ENCODE assay signal across 32 cellular contexts in the genomic region with DNA sequence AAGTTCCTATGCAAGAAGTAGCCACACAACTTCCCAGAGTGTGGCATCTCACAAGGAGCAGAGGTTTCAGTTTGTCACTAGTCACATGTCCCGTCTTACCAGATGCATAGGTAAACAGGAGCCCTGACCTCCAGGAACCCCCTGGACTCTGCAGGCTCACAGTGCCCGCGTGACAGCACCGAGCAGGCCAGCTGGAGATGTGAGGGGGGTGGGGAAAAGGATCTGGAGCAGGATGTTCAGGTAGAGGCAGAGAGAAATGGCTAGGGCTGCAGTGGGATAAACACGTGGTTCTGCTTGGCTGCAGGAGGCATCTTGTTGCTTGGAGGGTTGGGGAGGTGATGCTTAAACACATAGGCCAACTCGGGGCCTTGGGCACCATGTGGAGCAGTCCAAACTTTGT. TPM values are rescaled to one million over a fixed set of nuclear protein-coding genes. Genes with fewer than 3 reads are reported as not detected.
"Had no signal": no experiment of that assay in that cellular context is flagged by ENCODE, and none has a peak within 500 bp of the region (broad histone marks: within the 10 kb centered on the region; RNA-seq: fewer than 3 reads in every experiment).

No MANE protein-coding gene starts in this region.

- DNase-seq: activated CD4-positive, alpha-beta T cell treated with anti-CD3 and anti-CD28 coated beads, Interleukin-2, amount 10 ng/mL, durations not matched to agents 24 days and 14 days; activated CD4-positive, alpha-beta T cell treated with anti-CD3 and anti-CD28 coated beads, Interleukin-2, amount 50 U/mL, for 4 hours; activated CD8-positive, alpha-beta T cell treated with anti-CD3 and anti-CD28 coated beads for 36 hours; activated gamma-delta T cell treated with Interleukin-2 at 50 U/mL for 16 hours; activated naive CD4-positive, alpha-beta T cell treated with anti-CD3 and anti-CD28 coated beads for 36 hours; activated T-cell treated with anti-CD3 and anti-CD28 coated beads for 4 hours; activated T-cell treated with anti-CD3 and anti-CD28 coated beads, Interleukin-2, amount 50 U/mL, for 4 hours; Kasumi-1; KG1; MM.1S; MV-4-11; NCI-H1092; NCI-H1436 treated with DMSO at 0.1 percent for 48 hours; NCI-H1694 treated with DMSO at 0.1 percent for 48 hours; NCI-H2029; NCI-H345; NCI-H524 treated with DMSO at 0.1 percent for 48 hours; NCI-H748 treated with DMSO at 0.1 percent for 48 hours; NK-92 treated with Interleukin-12 subunit alpha and Interleukin-12 subunit beta, amount 100 ng/mL, for 24 hours; PC-3; SJCRH30 had no signal

- H3K4me3 ChIP-seq: adrenal gland, Peyer's patch, SJCRH30, SK-N-MC had no signal

- H3K36me3 Mint-ChIP-seq: activated naive CD4-positive, alpha-beta T cell treated with anti-CD3 and anti-CD28 coated beads, Interleukin-2, amount 50 U/mL, for 72 hours; brain had no signal

- H3K27ac ChIP-seq: adrenal gland, Peyer's patch, SJCRH30, SK-N-MC had no signal

- ATAC-seq: activated CD8-positive, alpha-beta T cell treated with anti-CD3 and anti-CD28 coated beads for 36 hours; activated naive CD4-positive, alpha-beta T cell treated with anti-CD3 and anti-CD28 coated beads, Interleukin-2, amount 50 U/mL, for 72 hours; activated T-cell treated with anti-CD3 and anti-CD28 coated beads, Interleukin-2, amount 50 U/mL, for 4 hours; PC-3; Right ventricle myocardium inferior had no signal

- H3K27me3 ChIP-seq: adrenal gland, Peyer's patch, SJCRH30 had no signal

- H3K27ac Mint-ChIP-seq: activated CD4-positive, alpha-beta T cell treated with anti-CD3 and anti-CD28 coated beads, Interleukin-2, amount 10 ng/mL, durations not matched to agents 24 days and 14 days; activated CD8-positive, alpha-beta T cell treated with anti-CD3 and anti-CD28 coated beads for 36 hours; activated naive CD4-positive, alpha-beta T cell treated with anti-CD3 and anti-CD28 coated beads for 36 hours; activated T-helper 1 cell treated with anti-CD3 and anti-CD28 coated beads, Interleukin-12 subunit alpha, Interleukin-12 subunit beta, Interleukin-2, Interleukin-4 antibody, amounts not matched to agents 30 ng/mL and 10 ng/mL and 1 ng/mL, durations not matched to agents 14 hours and 24 hours and 36 hours; brain; T-helper 1 cell treated with Interleukin-12 subunit alpha and Interleukin-12 subunit beta and Interleukin-4 antibody, amounts not matched to agents 30 μg/mL and 1 μg/mL, for 36 hours; T-helper 2 cell treated with Interferon-gamma antibody and Interleukin-4, amounts not matched to agents 5 μg/mL and 100 μg/mL, for 36 hours had no signal

- H3K9me3 ChIP-seq: adrenal gland, Peyer's patch, SJCRH30 had no signal

- H3K36me3 ChIP-seq: adrenal gland, SJCRH30 had no signal

- H3K9me3 Mint-ChIP-seq: activated CD4-positive, alpha-beta T cell treated with anti-CD3 and anti-CD28 coated beads, Interleukin-2, amount 10 ng/mL, durations not matched to agents 24 days and 14 days; activated CD8-positive, alpha-beta T cell treated with anti-CD3 and anti-CD28 coated beads for 36 hours; activated naive CD4-positive, alpha-beta T cell treated with anti-CD3 and anti-CD28 coated beads for 36 hours; activated naive CD4-positive, alpha-beta T cell treated with anti-CD3 and anti-CD28 coated beads, Interleukin-2, amount 50 U/mL, for 72 hours; activated T-cell treated with anti-CD3 and anti-CD28 coated beads, Interleukin-2, amount 50 U/mL, for 4 hours; activated T-helper 1 cell treated with anti-CD3 and anti-CD28 coated beads, Interleukin-12 subunit alpha, Interleukin-12 subunit beta, Interleukin-2, Interleukin-4 antibody, amounts not matched to agents 30 ng/mL and 10 ng/mL and 1 ng/mL, durations not matched to agents 14 hours and 24 hours and 36 hours; brain; T-helper 1 cell treated with Interleukin-12 subunit alpha and Interleukin-12 subunit beta and Interleukin-4 antibody, amounts not matched to agents 30 μg/mL and 1 μg/mL, for 36 hours; T-helper 2 cell treated with Interferon-gamma antibody and Interleukin-4, amounts not matched to agents 5 μg/mL and 100 μg/mL, for 36 hours had no signal

- H3K4me1 ChIP-seq: SJCRH30 had no signal

- H3K4me3 Mint-ChIP-seq: activated CD4-positive, alpha-beta T cell treated with anti-CD3 and anti-CD28 coated beads, Interleukin-2, amount 10 ng/mL, durations not matched to agents 24 days and 14 days; activated CD8-positive, alpha-beta T cell treated with anti-CD3 and anti-CD28 coated beads for 36 hours; activated naive CD4-positive, alpha-beta T cell treated with anti-CD3 and anti-CD28 coated beads for 36 hours; activated T-cell treated with anti-CD3 and anti-CD28 coated beads, Interleukin-2, amount 50 U/mL, for 4 hours; activated T-helper 1 cell treated with anti-CD3 and anti-CD28 coated beads, Interleukin-12 subunit alpha, Interleukin-12 subunit beta, Interleukin-2, Interleukin-4 antibody, amounts not matched to agents 30 ng/mL and 10 ng/mL and 1 ng/mL, durations not matched to agents 14 hours and 24 hours and 36 hours; T-helper 1 cell treated with Interleukin-12 subunit alpha and Interleukin-12 subunit beta and Interleukin-4 antibody, amounts not matched to agents 30 μg/mL and 1 μg/mL, for 36 hours; T-helper 2 cell treated with Interferon-gamma antibody and Interleukin-4, amounts not matched to agents 5 μg/mL and 100 μg/mL, for 36 hours had no signal

RNA-seq across cellular contexts. Expression of a gene that starts 58.2 kb away (rescaled TPM):
- total RNA-seq: activated CD4-positive, alpha-beta T cell treated with anti-CD3 and anti-CD28 coated beads, Interleukin-2, amount 10 ng/mL, durations not matched to agents 24 days and 14 days; activated CD8-positive, alpha-beta T cell treated with anti-CD3 and anti-CD28 coated beads for 36 hours; activated naive CD4-positive, alpha-beta T cell treated with anti-CD3 and anti-CD28 coated beads for 36 hours; activated naive CD4-positive, alpha-beta T cell treated with anti-CD3 and anti-CD28 coated beads, Interleukin-2, amount 50 U/mL, for 72 hours; activated T-cell treated with anti-CD3 and anti-CD28 coated beads, Interleukin-2, amount 50 U/mL, for 4 hours; activated T-helper 1 cell treated with anti-CD3 and anti-CD28 coated beads, Interleukin-12 subunit alpha, Interleukin-12 subunit beta, Interleukin-2, Interleukin-4 antibody, amounts not matched to agents 30 ng/mL and 10 ng/mL and 1 ng/mL, durations not matched to agents 14 hours and 24 hours and 36 hours; adrenal gland; astrocyte; NCI-H460; PC-3; Peyer's patch; Right ventricle myocardium inferior; SJCRH30 had no signal
- polyA plus RNA-seq: adrenal gland had no signal
